In the genomic region with DNA sequence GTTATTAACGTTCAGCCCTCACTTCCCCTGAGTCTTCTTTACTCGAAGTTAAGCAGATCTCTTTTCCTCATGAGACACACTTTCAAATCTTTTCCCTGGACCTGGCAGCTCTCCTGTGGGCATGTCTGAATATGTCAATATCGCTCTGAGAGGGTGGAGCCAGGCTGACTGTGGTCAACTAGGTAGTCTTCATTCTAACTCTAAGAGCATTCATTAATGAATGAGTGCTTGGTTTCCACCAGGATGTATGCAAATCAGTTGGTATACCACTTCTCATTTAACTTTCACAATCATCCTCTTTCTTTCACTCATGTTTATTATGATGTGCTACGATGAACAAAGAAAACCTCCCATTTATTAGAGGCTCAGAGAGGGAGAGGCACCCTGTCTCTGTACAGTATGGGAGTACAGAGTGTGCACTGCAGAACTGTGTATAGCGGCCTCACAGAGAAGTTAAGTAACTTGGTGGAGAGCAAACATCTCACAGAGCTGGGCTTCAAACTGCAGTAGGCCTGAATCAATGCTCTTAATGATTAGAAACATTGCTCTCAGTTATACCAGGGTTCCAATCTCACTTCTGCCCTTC, we compare ENCODE assay signal across 14 cellular contexts. TPM values are rescaled to one million over a fixed set of nuclear protein-coding genes. Genes with fewer than 3 reads are reported as not detected.
A peak's percentile ranks its signal among the peaks of the same experiment; 100 is the strongest.
DNase-seq lines count a peak whose midpoint lies in the region; ATAC-seq and TF ChIP-seq lines count a peak whose summit lies in the region.
"Had no signal": no experiment of that assay in that cellular context is flagged by ENCODE, and none has a peak within 500 bp of the region (broad histone marks: within the 10 kb centered on the region; RNA-seq: fewer than 3 reads in every experiment).

No MANE protein-coding gene starts in this region.

- peaks cover 9% of the 10 kb centered on the region for H3K4me1 ChIP-seq in foreskin keratinocyte

- ATAC-seq in GM18502 (IDR thresholded peaks at IDR 0.05; ENCODE audit: poor library complexity, unreplicated experiment) (peak; percentile 63), GM21367 (IDR thresholded peaks at IDR 0.05; ENCODE audit: unreplicated experiment) (peak; percentile 60), HG03520 (IDR thresholded peaks at IDR 0.05; ENCODE audit: unreplicated experiment) (peak; percentile 44), foreskin keratinocyte (peak; percentile 57)

- peak; percentile 67 to 78 for DNase-seq in foreskin keratinocyte
- no peak for DNase-seq in NCI-H82 (lab: John Stamatoyannopoulos, UW)
- DNase-seq in mucosa of gallbladder (ENCODE audit: low spot score) = no peak
- DNase-seq in SHP77 treated with DMSO at 0.1 percent for 48 hours (lab: John Stamatoyannopoulos, UW) = no peak
- DNase-seq in NAMALWA (ENCODE audit: low spot score) = no peak
- DNase-seq: activated naive CD4-positive, alpha-beta T cell; midbrain; NCI-H2171 treated with DMSO at 0.1 percent for 48 hours; occipital lobe; small intestine; SW 1271 had no signal

- no peak overlapping the region for H3K27ac ChIP-seq in foreskin keratinocyte

- no peaks in the 10 kb centered on the region for H3K27me3 ChIP-seq in foreskin keratinocyte

- no peak for TF ChIP-seq CTCF in foreskin keratinocyte (conservative IDR thresholded peaks at IDR 0.05)

RNA-seq across cellular contexts. Expression of a gene that starts 39.9 kb away (rescaled TPM):
- total RNA-seq in foreskin keratinocyte = 0.07 and 0.17 TPM in 2 replicates
- 0.04 and 0.07 TPM in 2 replicates for polyA plus RNA-seq in foreskin keratinocyte
- 0.46 TPM for total RNA-seq in mucosa of gallbladder

RNA-seq across cellular contexts. Expression of a gene that starts 51.3 kb away (rescaled TPM):
- 0.03 and 0.04 TPM in 2 replicates for total RNA-seq in foreskin keratinocyte
- 0.03 TPM in 1 of 2 replicates, not detected in the other for polyA plus RNA-seq in foreskin keratinocyte
- 11.5 TPM for total RNA-seq in mucosa of gallbladder

Comparison
In these comparisons a context has a peak if more than half of its experiments do, and no peak if none do; other contexts are left out.
1. DNase-seq: peak in foreskin keratinocyte (2 of 2); none in NCI-H82 (single experiment), mucosa of gallbladder (single experiment), SHP77 treated with DMSO at 0.1 percent for 48 hours (single experiment) and NAMALWA (single experiment).
2. RNA of a gene that starts 51.3 kb away (total RNA-seq): 11.5 TPM in mucosa of gallbladder (single experiment); 0.03 to 0.04 TPM in foreskin keratinocyte; every median in the first group is over 10 times any median in the second.
3. Peak in every context shown above with its lines, with median percentiles within 50 percentile points of each other: ATAC-seq.